Comparison of ENCODE assay signal across 1 cellular context in the genomic region with DNA sequence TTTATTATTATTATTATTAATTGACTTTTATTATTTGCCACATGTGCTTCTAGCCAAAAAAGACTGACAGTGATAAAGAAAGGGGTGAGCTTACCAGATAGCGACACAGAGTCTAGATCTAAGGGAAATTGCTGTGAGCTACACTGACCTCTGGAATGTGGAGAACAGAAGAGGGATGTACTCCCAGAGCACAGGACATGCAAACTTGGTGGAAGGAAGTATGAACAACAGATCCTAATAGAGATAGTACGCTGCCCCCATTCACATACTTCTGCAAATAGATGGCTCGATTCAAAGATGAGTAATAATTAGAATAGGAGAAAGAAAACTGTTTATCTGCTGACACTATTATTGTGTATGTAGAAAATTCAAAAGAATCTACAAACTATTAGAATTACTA.
TF ChIP-seq lines count a peak whose summit lies in the region.

No MANE protein-coding gene starts in this region.

TF ChIP-seq in HepG2, 621 proteins besides CTCF, POLR2A, EP300 and RAD21 (continued from another document):
- TF ChIP-seq, protein P1, sequence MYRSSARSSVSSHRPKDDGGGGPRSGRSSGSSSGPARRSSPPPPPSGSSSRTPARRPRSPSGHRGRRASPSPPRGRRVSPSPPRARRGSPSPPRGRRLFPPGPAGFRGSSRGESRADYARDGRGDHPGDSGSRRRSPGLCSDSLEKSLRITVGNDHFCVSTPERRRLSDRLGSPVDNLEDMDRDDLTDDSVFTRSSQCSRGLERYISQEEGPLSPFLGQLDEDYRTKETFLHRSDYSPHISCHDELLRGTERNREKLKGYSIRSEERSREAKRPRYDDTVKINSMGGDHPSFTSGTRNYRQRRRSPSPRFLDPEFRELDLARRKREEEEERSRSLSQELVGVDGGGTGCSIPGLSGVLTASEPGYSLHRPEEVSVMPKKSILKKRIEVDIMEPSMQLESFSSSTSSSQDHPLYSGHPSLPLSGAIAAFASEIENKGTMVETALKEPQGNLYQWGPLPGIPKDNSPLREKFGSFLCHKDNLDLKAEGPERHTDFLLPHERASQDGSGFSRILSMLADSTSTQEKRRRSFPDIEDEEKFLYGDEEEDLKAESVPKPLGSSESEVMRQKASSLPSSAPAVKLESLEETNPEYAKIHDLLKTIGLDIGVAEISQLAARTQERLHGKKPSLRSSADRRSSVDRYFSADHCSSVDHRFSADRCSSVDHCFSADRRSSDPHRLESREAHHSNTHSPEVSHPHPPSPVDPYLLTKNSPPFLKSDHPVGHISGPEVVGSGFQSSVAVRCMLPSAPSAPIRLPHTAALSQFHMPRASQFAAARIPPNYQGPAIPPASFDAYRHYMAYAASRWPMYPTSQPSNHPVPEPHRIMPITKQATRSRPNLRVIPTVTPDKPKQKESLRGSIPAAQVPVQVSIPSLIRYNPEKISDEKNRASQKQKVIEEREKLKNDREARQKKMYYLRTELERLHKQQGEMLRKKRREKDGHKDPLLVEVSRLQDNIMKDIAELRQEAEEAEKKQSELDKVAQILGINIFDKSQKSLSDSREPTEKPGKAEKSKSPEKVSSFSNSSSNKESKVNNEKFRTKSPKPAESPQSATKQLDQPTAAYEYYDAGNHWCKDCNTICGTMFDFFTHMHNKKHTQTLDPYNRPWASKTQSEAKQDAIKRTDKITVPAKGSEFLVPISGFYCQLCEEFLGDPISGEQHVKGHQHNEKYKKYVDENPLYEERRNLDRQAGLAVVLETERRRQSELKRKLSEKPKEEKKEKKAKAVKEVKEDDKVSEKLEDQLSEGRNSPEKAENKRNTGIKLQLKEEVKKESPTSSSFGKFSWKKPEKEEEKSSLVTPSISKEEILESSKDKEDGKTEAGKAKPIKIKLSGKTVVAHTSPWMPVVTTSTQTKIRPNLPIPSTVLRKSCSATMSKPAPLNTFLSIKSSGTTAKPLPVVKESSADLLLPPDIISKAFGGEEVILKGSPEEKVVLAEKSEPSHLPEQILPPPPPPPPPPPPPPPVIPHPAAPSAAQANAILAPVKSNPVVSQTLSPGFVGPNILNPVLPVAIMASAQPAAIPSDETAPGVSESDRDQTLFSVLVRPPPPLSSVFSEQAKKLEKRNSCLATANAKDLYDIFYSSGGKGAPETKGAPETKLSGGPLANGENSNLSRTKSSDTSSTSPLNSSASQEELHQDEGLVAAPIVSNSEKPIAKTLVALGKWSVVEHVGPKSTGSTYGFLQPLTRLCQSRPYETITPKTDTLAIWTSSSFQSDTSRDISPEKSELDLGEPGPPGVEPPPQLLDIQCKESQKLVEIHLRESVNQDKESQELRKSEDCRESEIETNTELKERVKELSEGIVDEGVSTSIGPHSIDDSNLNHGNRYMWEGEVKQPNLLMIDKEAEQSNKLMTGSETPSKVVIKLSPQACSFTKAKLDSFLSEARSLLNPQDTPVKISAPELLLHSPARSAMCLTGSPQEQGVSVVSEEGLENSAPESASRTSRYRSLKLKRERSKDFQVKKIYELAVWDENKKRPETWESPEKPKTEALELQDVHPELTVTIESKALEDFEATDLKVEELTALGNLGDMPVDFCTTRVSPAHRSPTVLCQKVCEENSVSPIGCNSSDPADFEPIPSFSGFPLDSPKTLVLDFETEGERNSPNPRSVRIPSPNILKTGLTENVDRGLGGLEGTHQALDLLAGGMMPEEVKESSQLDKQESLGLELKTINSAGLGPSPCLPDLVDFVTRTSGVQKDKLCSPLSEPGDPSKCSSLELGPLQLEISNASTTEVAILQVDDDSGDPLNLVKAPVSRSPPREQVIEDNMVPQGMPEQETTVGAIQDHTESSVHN (CRISPR knock-in tag; IDR thresholded peaks at IDR 0.05): no peak
